Comparison of ENCODE assay signal across 8 cellular contexts in genomic region chr3:107676469-107677309, GRCh38.
DNase-seq lines count a peak whose midpoint lies in the region; ATAC-seq, FAIRE-seq and TF ChIP-seq lines count a peak whose summit lies in the region.

No MANE protein-coding gene starts in this region.

- no peaks in the 10 kb centered on the region for H3K36me3 ChIP-seq in small intestine (ENCODE audit: control insufficient read depth in 2 of 2, insufficient read depth in 2 of 2, low read length in 2 of 2)

- no peaks in the 10 kb centered on the region for H3K9me3 ChIP-seq in small intestine (ENCODE audit: control insufficient read depth, low read depth)

- H3K4me3 ChIP-seq in Jurkat, Clone E6-1 (ENCODE audit: low read length): no peak overlapping the region
- no peak overlapping the region for H3K4me3 ChIP-seq in small intestine (ENCODE audit: low read depth in 1 of 2, low read length in 2 of 2)

- CTCF ChIA-PET in RWPE1 (lab: Yijun Ruan, JAX): interaction anchor here (0.5 to 2.5 kb wide), 13 partner anchors 8 to 1135 kb away, joined by 3 to 15 read pairs (median 4); no protein-coding TSS in a partner anchor

- no peaks in the 10 kb centered on the region for H3K27me3 ChIP-seq in small intestine (ENCODE audit: control insufficient read depth in 2 of 2, insufficient read depth in 2 of 2, low read length in 2 of 2)

- TF ChIP-seq CTCF in RWPE1 (conservative IDR thresholded peaks at IDR 0.05; ENCODE audit: low read depth): peak; percentile 68

- DNase-seq in DMS114 treated with DMSO at 0.1 percent for 48 hours (lab: John Stamatoyannopoulos, UW; ENCODE audit: unreplicated experiment) (peak; percentile 63), RWPE1 (ENCODE audit: low spot score) (peak; percentile 20), fibroblast of peridontal ligament (ENCODE audit: extremely low read depth) (peak; percentile 63), small intestine (peak; percentile 14)
- peak; percentile 43 for DNase-seq in Jurkat, Clone E6-1 (ENCODE audit: low read depth, low spot score)
- DNase-seq in activated naive CD4-positive, alpha-beta T cell (lab: John Stamatoyannopoulos, UW): no peak

- ATAC-seq in HG03521 (IDR thresholded peaks at IDR 0.05; ENCODE audit: unreplicated experiment): no peak
- no peak for ATAC-seq in GM18517 (IDR thresholded peaks at IDR 0.05; ENCODE audit: unreplicated experiment)

- 68 to 77% (median 75%) methylated on average over 2 of the region's 2 CpGs for WGBS in small intestine, 3 donors

- no peak overlapping the region for H3K27ac ChIP-seq in RWPE1
- H3K27ac ChIP-seq in small intestine (ENCODE audit: low read depth in 1 of 2, low read length in 1 of 2): no peak overlapping the region

- POLR2A ChIA-PET in RWPE1 (lab: Yijun Ruan, JAX; ENCODE audit: low non-redundant PET): no interaction called here

- peak; percentile 36 for FAIRE-seq in small intestine (lab: Jason Lieb, UNC)

- no peaks in the 10 kb centered on the region for H3K4me1 ChIP-seq in small intestine (ENCODE audit: control insufficient read depth in 2 of 2, insufficient read depth in 1 of 2, low read depth in 1 of 2, low read length in 1 of 2)

Comparison
In these comparisons a context has a peak if more than half of its experiments do, and no peak if none do; other contexts are left out.
1. DNase-seq: peak in DMS114 treated with DMSO at 0.1 percent for 48 hours (single experiment), Jurkat, Clone E6-1 (single experiment), RWPE1 (single experiment), fibroblast of peridontal ligament (single experiment) and small intestine (single experiment); none in activated naive CD4-positive, alpha-beta T cell (0 of 4).